Comparison of ENCODE assay signal across 15 cellular contexts in genomic region chr10:95451150-95451549, GRCh38.
DNase-seq lines count a peak whose midpoint lies in the region; ATAC-seq and TF ChIP-seq lines count a peak whose summit lies in the region.
"Had no signal": no experiment of that assay in that cellular context is flagged by ENCODE, and none has a peak within 500 bp of the region (broad histone marks: within the 10 kb centered on the region; RNA-seq: fewer than 3 reads in every experiment).

No MANE protein-coding gene starts in this region.

- DNase-seq in ascending aorta (ENCODE audit: low spot score in 2 of 2) (peak in 1 of 2 donors; percentile 87), Right ventricle myocardium superior (no peak), tibial nerve (ENCODE audit: low spot score in 2 of 2) (no peak), NCI-H1436 treated with DMSO at 0.1 percent for 48 hours (lab: John Stamatoyannopoulos, UW) (no peak), NCI-H146 (lab: John Stamatoyannopoulos, UW) (no peak), globus pallidus (ENCODE audit: low spot score) (no peak)
- DNase-seq: activated CD4-positive, CD25-positive, alpha-beta regulatory T cell; lower lobe of right lung; NCI-H187; NCI-H446 treated with DMSO at 0.1 percent for 48 hours; SHP77; stimulated activated naive CD4-positive, alpha-beta T cell treated with Interleukin-2 at 50 U/mL for 16 hours; T-helper 17 cell had no signal

- no peaks in the 10 kb centered on the region for H3K27me3 ChIP-seq in ascending aorta
- H3K27me3 ChIP-seq in muscle layer of duodenum (ENCODE audit: low read depth, low read length): no peaks in the 10 kb centered on the region
- no peaks in the 10 kb centered on the region for H3K27me3 ChIP-seq in tibial nerve

- peak; percentile 62 for ATAC-seq in Right ventricle myocardium superior (ENCODE audit: poor library complexity)
- ATAC-seq: lower lobe of right lung; natural killer cell treated with Interleukin-12 subunit alpha and Interleukin-12 subunit beta and Interleukin-15 and Interleukin-18, amount 100 ng/mL, for 72 hours; T-helper 17 cell had no signal

- H3K36me3 ChIP-seq in ascending aorta (peaks cover 15 to 28% of the 10 kb centered on the region in 2 donors), muscle layer of duodenum (ENCODE audit: control insufficient read depth in 1 of 2, insufficient read depth in 2 of 2, low read length in 2 of 2) (no peaks in the 10 kb centered on the region), tibial nerve (no peaks in the 10 kb centered on the region)
- H3K36me3 ChIP-seq: lower lobe of right lung had no signal

- intact Hi-C loops in ascending aorta (cut with DNase I): no loop called here
- intact Hi-C loops in Right ventricle myocardium superior (cut with DNase I): no loop called here

- TF ChIP-seq CTCF in ascending aorta (IDR thresholded peaks at IDR 0.05) (no peak), tibial nerve (IDR thresholded peaks at IDR 0.05) (no peak)

- TF ChIP-seq POLR2A in tibial nerve (IDR thresholded peaks at IDR 0.05): no peak

- H3K4me3 ChIP-seq in ascending aorta (peak overlapping the region in 1 of 2 donors; percentile 5), muscle layer of duodenum (ENCODE audit: low read depth in 1 of 2, low read length in 2 of 2) (no peak overlapping the region), tibial nerve (no peak overlapping the region)
- H3K4me3 ChIP-seq: lower lobe of right lung had no signal

- H3K4me1 ChIP-seq in ascending aorta (peaks cover 30 to 82% of the 10 kb centered on the region in 2 donors), muscle layer of duodenum (ENCODE audit: control insufficient read depth in 1 of 2, insufficient read depth in 2 of 2, low read length in 2 of 2) (peaks cover 9 to 52% of the 10 kb centered on the region in 2 donors), tibial nerve (peaks cover 0 to 50% (median 18%) of the 10 kb centered on the region in 4 donors)

- H3K9me3 ChIP-seq in ascending aorta (no peaks in the 10 kb centered on the region), muscle layer of duodenum (ENCODE audit: control insufficient read depth in 1 of 2, low read length in 2 of 2) (no peaks in the 10 kb centered on the region), tibial nerve (no peaks in the 10 kb centered on the region)
- H3K9me3 ChIP-seq: lower lobe of right lung had no signal

- no peak for TF ChIP-seq EP300 in tibial nerve (IDR thresholded peaks at IDR 0.05)

- H3K27ac ChIP-seq in ascending aorta (peak overlapping the region; percentile 93 to 96), muscle layer of duodenum (ENCODE audit: low read length) (peak overlapping the region; percentile 47), tibial nerve (peak overlapping the region; percentile 3 to 55 (median 33))
- H3K27ac ChIP-seq: lower lobe of right lung had no signal

- 34 to 48% methylated on average over 5 of the region's 5 CpGs for WGBS in tibial nerve, 2 donors

Comparison
In these comparisons a context has a peak if more than half of its experiments do, and no peak if none do; other contexts are left out.
1. H3K27ac ChIP-seq: peak in every context shown above with its lines; median percentile 94 in ascending aorta; 47 in muscle layer of duodenum; 33 in tibial nerve.